1 cellular context compared by ENCODE assay signal in the genomic region with DNA sequence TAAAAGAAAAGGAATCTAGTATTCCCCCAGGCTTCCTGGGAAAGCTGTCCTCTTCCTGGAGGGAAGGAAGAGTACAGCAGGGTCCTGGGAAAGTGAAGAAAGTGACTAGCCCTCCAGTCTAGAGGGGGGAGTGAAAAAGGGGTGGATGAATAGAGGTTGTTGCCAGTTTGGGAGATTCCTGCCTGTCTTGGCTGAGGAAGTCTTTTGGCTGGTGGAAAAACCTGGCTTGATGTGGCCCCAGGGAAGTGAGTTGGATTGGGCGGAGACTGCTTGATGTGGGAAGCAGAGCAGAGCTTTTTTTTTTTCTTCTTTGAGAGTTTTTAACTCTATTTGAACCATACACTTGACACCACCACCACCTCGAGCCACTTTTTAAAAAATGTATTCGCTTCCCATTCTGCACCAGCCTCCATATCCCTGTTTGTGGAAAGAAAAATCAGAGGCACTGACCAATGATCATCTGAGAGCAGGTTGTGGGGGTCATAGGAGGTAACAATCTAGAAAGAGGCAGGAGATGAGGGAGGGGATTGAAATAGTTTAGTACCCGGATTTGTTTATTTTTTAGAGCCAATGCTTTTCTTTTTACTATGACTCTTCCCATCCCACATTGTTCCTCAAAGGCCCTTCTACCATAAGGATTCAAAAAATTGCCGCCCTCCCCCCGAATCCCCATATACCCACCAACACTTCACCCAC.
TF ChIP-seq lines count a peak whose summit lies in the region.

No MANE protein-coding gene starts in this region.

TF ChIP-seq in A549, 52 proteins besides CTCF, POLR2A, EP300 and RAD21 (continued from another document):
- TF ChIP-seq REST (IDR thresholded peaks at IDR 0.05) (no peak), HES2 (IDR thresholded peaks at IDR 0.05) (no peak), HDAC2 (IDR thresholded peaks at IDR 0.05) (no peak), EHMT2 (IDR thresholded peaks at IDR 0.05; ENCODE audit: low read depth) (no peak), NPAS2 (CRISPR knock-in tag; IDR thresholded peaks at IDR 0.05; ENCODE audit: borderline replicate concordance) (no peak), ZC3H11A (IDR thresholded peaks at IDR 0.05) (no peak), MAZ (IDR thresholded peaks at IDR 0.05; ENCODE audit: borderline replicate concordance, low read depth, low read length) (no peak)
- TF ChIP-seq, protein P1, sequence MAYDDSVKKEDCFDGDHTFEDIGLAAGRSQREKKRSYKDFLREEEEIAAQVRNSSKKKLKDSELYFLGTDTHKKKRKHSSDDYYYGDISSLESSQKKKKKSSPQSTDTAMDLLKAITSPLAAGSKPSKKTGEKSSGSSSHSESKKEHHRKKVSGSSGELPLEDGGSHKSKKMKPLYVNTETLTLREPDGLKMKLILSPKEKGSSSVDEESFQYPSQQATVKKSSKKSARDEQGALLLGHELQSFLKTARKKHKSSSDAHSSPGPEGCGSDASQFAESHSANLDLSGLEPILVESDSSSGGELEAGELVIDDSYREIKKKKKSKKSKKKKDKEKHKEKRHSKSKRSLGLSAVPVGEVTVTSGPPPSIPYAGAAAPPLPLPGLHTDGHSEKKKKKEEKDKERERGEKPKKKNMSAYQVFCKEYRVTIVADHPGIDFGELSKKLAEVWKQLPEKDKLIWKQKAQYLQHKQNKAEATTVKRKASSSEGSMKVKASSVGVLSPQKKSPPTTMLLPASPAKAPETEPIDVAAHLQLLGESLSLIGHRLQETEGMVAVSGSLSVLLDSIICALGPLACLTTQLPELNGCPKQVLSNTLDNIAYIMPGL (CRISPR knock-in tag; IDR thresholded peaks at IDR 0.05; ENCODE audit: borderline replicate concordance): no peak
- TF ChIP-seq, protein P2, sequence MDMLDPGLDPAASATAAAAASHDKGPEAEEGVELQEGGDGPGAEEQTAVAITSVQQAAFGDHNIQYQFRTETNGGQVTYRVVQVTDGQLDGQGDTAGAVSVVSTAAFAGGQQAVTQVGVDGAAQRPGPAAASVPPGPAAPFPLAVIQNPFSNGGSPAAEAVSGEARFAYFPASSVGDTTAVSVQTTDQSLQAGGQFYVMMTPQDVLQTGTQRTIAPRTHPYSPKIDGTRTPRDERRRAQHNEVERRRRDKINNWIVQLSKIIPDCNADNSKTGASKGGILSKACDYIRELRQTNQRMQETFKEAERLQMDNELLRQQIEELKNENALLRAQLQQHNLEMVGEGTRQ (IDR thresholded peaks at IDR 0.05): no peak
